ENCODE assay signal across 16 cellular contexts in genomic region chr1:185739967-185740366, GRCh38. TPM values are rescaled to one million over a fixed set of nuclear protein-coding genes. Genes with fewer than 3 reads are reported as not detected.
DNase-seq lines count a peak whose midpoint lies in the region; ATAC-seq lines count a peak whose summit lies in the region.
"Had no signal": no experiment of that assay in that cellular context is flagged by ENCODE, and none has a peak within 500 bp of the region (broad histone marks: within the 10 kb centered on the region; RNA-seq: fewer than 3 reads in every experiment).

No MANE protein-coding gene starts in this region.

- DNase-seq in SIG-M5 (lab: John Stamatoyannopoulos, UW) (no peak), NCI-H82 (lab: John Stamatoyannopoulos, UW) (no peak)
- DNase-seq: DMS 273 treated with DMSO at 0.1 percent for 48 hours; effector memory CD4-positive, alpha-beta T cell; left ventricle myocardium superior; NCI-H2029; NCI-H526 treated with DMSO at 0.1 percent for 48 hours; stomach; uterus had no signal

- peaks cover 11% of the 10 kb centered on the region for H3K9me3 Mint-ChIP-seq in activated T-helper 17 cell treated with anti-CD3 and anti-CD28 coated beads, Interleukin-2, amount 50 U/mL, for 72 hours

- no peaks in the 10 kb centered on the region for H3K36me3 Mint-ChIP-seq in activated T-helper 17 cell treated with anti-CD3 and anti-CD28 coated beads, Interleukin-2, amount 50 U/mL, for 72 hours (ENCODE audit: low read depth)

- peak; percentile 81 for ATAC-seq in GM18511 (IDR thresholded peaks at IDR 0.05; ENCODE audit: unreplicated experiment)
- ATAC-seq in GM19023 (IDR thresholded peaks at IDR 0.05; ENCODE audit: unreplicated experiment): peak; percentile 58
- peak; percentile 68 for ATAC-seq in HG02885 (IDR thresholded peaks at IDR 0.05; ENCODE audit: poor library complexity, unreplicated experiment)
- ATAC-seq in activated T-helper 17 cell treated with anti-CD3 and anti-CD28 coated beads, Interleukin-2, amount 50 U/mL, for 72 hours (replicated peaks): peak; percentile 77
- ATAC-seq in HG03280 (IDR thresholded peaks at IDR 0.05; ENCODE audit: unreplicated experiment): no peak
- ATAC-seq: left ventricle myocardium superior, Panc1 had no signal

- peaks cover 10% of the 10 kb centered on the region for H3K4me1 Mint-ChIP-seq in activated T-helper 17 cell treated with anti-CD3 and anti-CD28 coated beads, Interleukin-2, amount 50 U/mL, for 72 hours

- peaks cover 42% of the 10 kb centered on the region for H3K27me3 Mint-ChIP-seq in activated T-helper 17 cell treated with anti-CD3 and anti-CD28 coated beads, Interleukin-2, amount 50 U/mL, for 72 hours

- peak overlapping the region; percentile 48 for H3K27ac Mint-ChIP-seq in activated T-helper 17 cell treated with anti-CD3 and anti-CD28 coated beads, Interleukin-2, amount 50 U/mL, for 72 hours
- H3K27ac Mint-ChIP-seq: activated naive CD8-positive, alpha-beta T cell had no signal

- peak overlapping the region; percentile 2 for H3K4me3 Mint-ChIP-seq in activated T-helper 17 cell treated with anti-CD3 and anti-CD28 coated beads, Interleukin-2, amount 50 U/mL, for 72 hours
- H3K4me3 Mint-ChIP-seq: activated naive CD8-positive, alpha-beta T cell had no signal

RNA-seq across cellular contexts. Expression of gene HMCN1, which starts 5.8 kb away (rescaled TPM):
- 1 to 10 TPM in 1 of 2 donors, under 1 TPM in 1; 0.06 to 1.2 TPM for total RNA-seq in activated T-helper 17 cell treated with anti-CD3 and anti-CD28 coated beads, Interleukin-2, amount 50 U/mL, for 72 hours
